1 cellular context compared by ENCODE assay signal in the genomic region with DNA sequence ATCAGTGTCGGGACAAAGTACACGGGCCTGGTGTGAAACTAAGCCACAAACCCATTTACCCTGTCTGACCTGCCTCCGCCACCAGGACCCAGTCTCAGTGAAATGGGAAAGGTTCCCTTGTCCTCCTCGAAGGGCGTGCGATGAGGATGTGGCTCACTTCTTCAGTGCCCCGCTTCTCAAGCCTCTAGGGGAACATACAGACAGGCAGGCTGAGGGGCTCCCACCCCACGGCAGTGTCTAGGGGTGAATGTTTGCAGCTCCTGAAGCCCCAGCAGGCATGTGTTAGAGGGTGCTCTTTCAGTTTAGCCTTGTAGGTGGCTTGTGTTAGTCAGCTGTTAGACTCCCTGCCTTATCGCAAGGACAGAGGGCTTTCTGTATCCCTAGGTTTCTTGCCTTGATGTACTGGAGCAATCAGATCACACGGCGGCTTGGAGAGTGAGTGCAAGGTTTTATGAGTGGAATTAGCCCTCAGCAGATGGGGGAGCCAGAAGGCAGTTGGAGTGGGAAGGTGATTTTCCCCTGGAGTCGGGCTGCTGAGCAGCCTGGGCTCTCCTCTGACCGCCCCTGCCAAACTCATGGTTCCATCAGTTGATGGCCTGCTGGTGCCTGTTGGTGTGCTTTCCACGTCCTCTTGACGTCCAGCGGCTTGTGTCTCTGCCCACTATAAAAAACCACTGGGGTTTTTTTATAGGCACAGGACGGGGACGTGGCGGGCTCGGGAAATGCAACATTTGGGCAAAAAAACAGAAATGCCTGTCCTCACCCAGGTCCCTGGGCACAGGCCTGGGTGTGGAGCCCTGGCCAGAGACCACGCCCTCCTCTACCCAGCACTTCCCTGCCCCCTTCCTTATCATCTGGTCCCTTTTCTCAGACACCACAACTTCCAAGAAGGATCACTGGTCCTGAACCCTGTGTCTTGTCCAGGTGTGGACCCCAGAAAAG.
A peak's percentile ranks its signal among the peaks of the same experiment; 100 is the strongest.
TF ChIP-seq lines count a peak whose summit lies in the region.

No MANE protein-coding gene starts in this region.

TF ChIP-seq in HepG2, 621 proteins besides CTCF, POLR2A, EP300 and RAD21 (continued from another document):
- TF ChIP-seq, protein P1, sequence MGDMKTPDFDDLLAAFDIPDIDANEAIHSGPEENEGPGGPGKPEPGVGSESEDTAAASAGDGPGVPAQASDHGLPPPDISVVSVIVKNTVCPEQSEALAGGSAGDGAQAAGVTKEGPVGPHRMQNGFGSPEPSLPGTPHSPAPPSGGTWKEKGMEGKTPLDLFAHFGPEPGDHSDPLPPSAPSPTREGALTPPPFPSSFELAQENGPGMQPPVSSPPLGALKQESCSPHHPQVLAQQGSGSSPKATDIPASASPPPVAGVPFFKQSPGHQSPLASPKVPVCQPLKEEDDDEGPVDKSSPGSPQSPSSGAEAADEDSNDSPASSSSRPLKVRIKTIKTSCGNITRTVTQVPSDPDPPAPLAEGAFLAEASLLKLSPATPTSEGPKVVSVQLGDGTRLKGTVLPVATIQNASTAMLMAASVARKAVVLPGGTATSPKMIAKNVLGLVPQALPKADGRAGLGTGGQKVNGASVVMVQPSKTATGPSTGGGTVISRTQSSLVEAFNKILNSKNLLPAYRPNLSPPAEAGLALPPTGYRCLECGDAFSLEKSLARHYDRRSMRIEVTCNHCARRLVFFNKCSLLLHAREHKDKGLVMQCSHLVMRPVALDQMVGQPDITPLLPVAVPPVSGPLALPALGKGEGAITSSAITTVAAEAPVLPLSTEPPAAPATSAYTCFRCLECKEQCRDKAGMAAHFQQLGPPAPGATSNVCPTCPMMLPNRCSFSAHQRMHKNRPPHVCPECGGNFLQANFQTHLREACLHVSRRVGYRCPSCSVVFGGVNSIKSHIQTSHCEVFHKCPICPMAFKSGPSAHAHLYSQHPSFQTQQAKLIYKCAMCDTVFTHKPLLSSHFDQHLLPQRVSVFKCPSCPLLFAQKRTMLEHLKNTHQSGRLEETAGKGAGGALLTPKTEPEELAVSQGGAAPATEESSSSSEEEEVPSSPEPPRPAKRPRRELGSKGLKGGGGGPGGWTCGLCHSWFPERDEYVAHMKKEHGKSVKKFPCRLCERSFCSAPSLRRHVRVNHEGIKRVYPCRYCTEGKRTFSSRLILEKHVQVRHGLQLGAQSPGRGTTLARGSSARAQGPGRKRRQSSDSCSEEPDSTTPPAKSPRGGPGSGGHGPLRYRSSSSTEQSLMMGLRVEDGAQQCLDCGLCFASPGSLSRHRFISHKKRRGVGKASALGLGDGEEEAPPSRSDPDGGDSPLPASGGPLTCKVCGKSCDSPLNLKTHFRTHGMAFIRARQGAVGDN (CRISPR knock-in tag; IDR thresholded peaks at IDR 0.05), result 0 out of 2 replicates have a peak, but pooled peaks have one; percentile 5
- 0 out of 2 replicates have a peak, but pooled peaks have one; percentile 26 for TF ChIP-seq ZNF44 (CRISPR knock-in tag; IDR thresholded peaks at IDR 0.05)
